8 cellular contexts compared by ENCODE assay signal in genomic region chr16:71542377-71542776, GRCh38. TPM values are rescaled to one million over a fixed set of nuclear protein-coding genes. Genes with fewer than 3 reads are reported as not detected.
DNase-seq lines count a peak whose midpoint lies in the region; ATAC-seq and TF ChIP-seq lines count a peak whose summit lies in the region.

No MANE protein-coding gene starts in this region.

- H3K27ac ChIP-seq in cardiac muscle cell: no peak overlapping the region
- no peak overlapping the region for H3K27ac ChIP-seq in stomach

- TF ChIP-seq POLR2A in stomach (IDR thresholded peaks at IDR 0.05): no peak

- H3K4me1 ChIP-seq in cardiac muscle cell (ENCODE audit: low read depth) (no peaks in the 10 kb centered on the region), stomach (no peaks in the 10 kb centered on the region)

- H3K4me3 ChIP-seq in cardiac muscle cell (no peak overlapping the region), astrocyte of the spinal cord (ENCODE audit: low read depth, low read length) (no peak overlapping the region), stomach (no peak overlapping the region)

- TF ChIP-seq CTCF in cardiac muscle cell (IDR thresholded peaks at IDR 0.05; ENCODE audit: low read depth, low read length) (peak; percentile 71), astrocyte of the spinal cord (IDR thresholded peaks at IDR 0.05; ENCODE audit: low read depth, low read length) (peak; percentile 54), stomach (IDR thresholded peaks at IDR 0.05) (peak in 4 of 7 experiments; percentile 8 to 24 (median 12))

- no peak for TF ChIP-seq EP300 in stomach (IDR thresholded peaks at IDR 0.05)

- peak; percentile 55 to 63 for DNase-seq in cardiac muscle cell (ENCODE audit: low read depth in 1 of 2, low spot score in 1 of 2)
- DNase-seq in Right ventricle myocardium superior: no peak
- DNase-seq in HT-29 (ENCODE audit: low spot score): peak; percentile 75
- DNase-seq in T-helper 9 cell: peak; percentile 49
- DNase-seq in astrocyte of the spinal cord (ENCODE audit: low read depth, low spot score): no peak
- peak; percentile 21 for DNase-seq in medulla oblongata (ENCODE audit: extremely low spot score)
- DNase-seq in stomach: peak; percentile 48
- DNase-seq in DMS153 (lab: John Stamatoyannopoulos, UW): no peak

- H3K36me3 ChIP-seq in cardiac muscle cell (no peaks in the 10 kb centered on the region), stomach (no peaks in the 10 kb centered on the region)

- in situ Hi-C loops in astrocyte of the spinal cord (cut with HindIII; ENCODE audit: low sequenced_read_pairs): no loop called here

- intact Hi-C loops in Right ventricle myocardium superior (cut with DNase I): no loop called here
- intact Hi-C loops in stomach (cut with DNase I; ENCODE audit: low total_unique reads): no loop called here

- ATAC-seq in Right ventricle myocardium superior (ENCODE audit: poor library complexity): no peak

- no peaks in the 10 kb centered on the region for H3K9me3 ChIP-seq in cardiac muscle cell (ENCODE audit: low read depth)
- H3K9me3 ChIP-seq in stomach: no peaks in the 10 kb centered on the region

- peaks cover 11% of the 10 kb centered on the region for H3K27me3 ChIP-seq in cardiac muscle cell
- H3K27me3 ChIP-seq in stomach: no peaks in the 10 kb centered on the region

- WGBS in stomach, 5 donors: 21 to 31% (median 28%) methylated on average over 11 of the region's 11 CpGs

RNA-seq across cellular contexts. Expression of gene CHST4, which starts 16.2 kb away (rescaled TPM):
- total RNA-seq in cardiac muscle cell: 0.63 TPM in 1 of 2 replicates, not detected in the other
- not detected in 2 replicates for polyA plus RNA-seq in cardiac muscle cell
- total RNA-seq in Right ventricle myocardium superior: not detected
- total RNA-seq in HT-29 (2014; rRNA removed; shearing (Covaris generic)): 6.0 and 6.6 TPM in 2 replicates
- total RNA-seq in stomach: not detected
- not detected for polyA plus RNA-seq in stomach

RNA-seq across cellular contexts. Expression of gene TAT, which starts 34.5 kb away (rescaled TPM):
- total RNA-seq in cardiac muscle cell: not detected in 2 replicates
- polyA plus RNA-seq in cardiac muscle cell: 0.04 TPM in 2 replicates
- 0.13 TPM for total RNA-seq in Right ventricle myocardium superior
- 0.03 TPM in 1 of 2 replicates, not detected in the other for total RNA-seq in HT-29 (2014; rRNA removed; shearing (Covaris generic))
- total RNA-seq in stomach: not detected
- polyA plus RNA-seq in stomach: not detected

RNA-seq across cellular contexts. Expression of gene ZNF19, which starts 53.3 kb away (rescaled TPM):
- total RNA-seq in cardiac muscle cell (2.0 and 7.0 TPM in 2 replicates), Right ventricle myocardium superior (2.0 TPM), stomach (1 to 10 TPM in 4 of 5 donors, not detected in 1; 2.2 to 6.8 (median 4.3) TPM)
- polyA plus RNA-seq in cardiac muscle cell (4.5 and 6.1 TPM in 2 replicates), stomach (1 to 10 TPM; 1.1 to 2.0 (median 1.8) TPM)
- total RNA-seq in HT-29 (2014; rRNA removed; shearing (Covaris generic)): 2.3 and 3.5 TPM in 2 replicates

Comparison
In these comparisons a context has a peak if more than half of its experiments do, and no peak if none do; other contexts are left out.
1. DNase-seq: peak in cardiac muscle cell (2 of 2), HT-29 (single experiment), T-helper 9 cell (single experiment), medulla oblongata (single experiment) and stomach (single experiment); none in Right ventricle myocardium superior (single experiment), astrocyte of the spinal cord (single experiment) and DMS153 (single experiment).
2. CTCF ChIP-seq: peak in every context shown above with its lines; median percentile 71 in cardiac muscle cell; 54 in astrocyte of the spinal cord; 12 in stomach.